ENCODE assay signal across 28 cellular contexts in genomic region chr4:174494731-174495130, GRCh38. TPM values are rescaled to one million over a fixed set of nuclear protein-coding genes. Genes with fewer than 3 reads are reported as not detected.
DNase-seq lines count a peak whose midpoint lies in the region; ATAC-seq, FAIRE-seq and TF ChIP-seq lines count a peak whose summit lies in the region.
"Had no signal": no experiment of that assay in that cellular context is flagged by ENCODE, and none has a peak within 500 bp of the region (broad histone marks: within the 10 kb centered on the region; RNA-seq: fewer than 3 reads in every experiment).

No MANE protein-coding gene starts in this region.

- H3K9me1 ChIP-seq in K562 (ENCODE audit: control insufficient read depth, insufficient read depth, low read length): no peaks in the 10 kb centered on the region

- no peak overlapping the region for H3K27ac ChIP-seq in K562 (ENCODE audit: extremely low read depth, low read depth, low read length)
- H3K27ac ChIP-seq in neural progenitor cell: no peak overlapping the region
- H3K27ac ChIP-seq: BLaER1 treated with 17β-estradiol and CSF1 and Interleukin-3, amounts not matched to agents 10 nM and 100 nM had no signal

- H3K4me3 Mint-ChIP-seq in activated T-cell treated with anti-CD3 and anti-CD28 coated beads, Interleukin-2, amount 50 U/mL, for 24 hours: no peak overlapping the region
- no peak overlapping the region for H3K4me3 Mint-ChIP-seq in neural progenitor cell
- H3K4me3 Mint-ChIP-seq: CD4-positive, alpha-beta T cell had no signal

- no peaks in the 10 kb centered on the region for H3K9me3 Mint-ChIP-seq in activated T-cell treated with anti-CD3 and anti-CD28 coated beads, Interleukin-2, amount 50 U/mL, for 24 hours
- H3K9me3 Mint-ChIP-seq in neural progenitor cell: no peaks in the 10 kb centered on the region
- H3K9me3 Mint-ChIP-seq: CD4-positive, alpha-beta T cell had no signal

- no TSS peak for BruUV-seq in K562 (replicated peaks; lab: Mats Ljungman, UMichigan)

- H2AFZ ChIP-seq in K562 (ENCODE audit: low read depth, low read length) (peak overlapping the region; percentile 8; the same call in 1 of the 2 replicates), neural progenitor cell (replicated peaks) (no peak overlapping the region)

- DNase-seq in activated T-cell treated with anti-CD3 and anti-CD28 coated beads, Interleukin-2, amount 50 U/mL, for 24 hours: no peak
- no peak for DNase-seq in activated T-cell treated with anti-CD3 and anti-CD28 coated beads, Interleukin-2, amount 50 U/mL, for 48 hours
- peak; percentile 7 for DNase-seq in M059J (ENCODE audit: low read depth)
- DNase-seq in K562 (ENCODE audit: extremely low read depth in 1 of 4, low spot score in 3 of 4): no peak
- peak; percentile 11 for DNase-seq in neural progenitor cell (ENCODE audit: low spot score)
- DNase-seq in HPDE6-E6E7 (ENCODE audit: extremely low spot score): no peak
- no peak for DNase-seq in GM10266 (ENCODE audit: extremely low spot score)
- DNase-seq: AML-193; CD4-positive, alpha-beta T cell; DMS53; KG1; NCI-H1048; NCI-H1417; NCI-H1694; NCI-H2081; NCI-H2171 treated with DMSO at 0.1 percent for 48 hours; NCI-H345; NCI-H510A treated with DMSO at 0.1 percent for 48 hours; NCI-H774; SK-N-SH; SW 1271 had no signal

- H3K79me2 ChIP-seq in K562 (ENCODE audit: control insufficient read depth, insufficient read depth, low read length) (no peaks in the 10 kb centered on the region), neural progenitor cell (ENCODE audit: low read depth) (no peaks in the 10 kb centered on the region)

- intact Hi-C loops in K562 (cut with micrococcal nuclease): no loop called here

- H3K9ac ChIP-seq in K562 (ENCODE audit: insufficient read depth in 1 of 2, low read depth in 2 of 2, low read length in 2 of 2): no peak overlapping the region
- H3K9ac ChIP-seq in neural progenitor cell: no peak overlapping the region
- H3K9ac ChIP-seq: BLaER1 treated with 17β-estradiol and CSF1 and Interleukin-3, amounts not matched to agents 10 nM and 100 nM; SK-N-SH had no signal

- H3K27me3 ChIP-seq in K562 (ENCODE audit: control insufficient read depth in 2 of 2, insufficient read depth in 2 of 2, low read length in 2 of 2) (no peaks in the 10 kb centered on the region), neural progenitor cell (no peaks in the 10 kb centered on the region)
- H3K27me3 ChIP-seq: BLaER1 treated with 17β-estradiol and CSF1 and Interleukin-3, amounts not matched to agents 10 nM and 100 nM had no signal

- peaks cover 19% of the 10 kb centered on the region for H3K4me1 Mint-ChIP-seq in activated T-cell treated with anti-CD3 and anti-CD28 coated beads, Interleukin-2, amount 50 U/mL, for 24 hours (ENCODE audit: low read depth)
- peaks cover 15% of the 10 kb centered on the region for H3K4me1 Mint-ChIP-seq in neural progenitor cell

- no peaks in the 10 kb centered on the region for H3K36me3 Mint-ChIP-seq in activated T-cell treated with anti-CD3 and anti-CD28 coated beads, Interleukin-2, amount 50 U/mL, for 24 hours (ENCODE audit: low read depth)
- H3K36me3 Mint-ChIP-seq in neural progenitor cell: no peaks in the 10 kb centered on the region

- in situ Hi-C loops in K562 (cut with MboI): no loop called here

- no peak for TF ChIP-seq EP300 in K562 (IDR thresholded peaks at IDR 0.05; ENCODE audit: low read length)

- H3K4me3 ChIP-seq in K562 (no peak overlapping the region), neural progenitor cell (no peak overlapping the region)
- H3K4me3 ChIP-seq: A549; BLaER1 treated with 17β-estradiol and CSF1 and Interleukin-3, amounts not matched to agents 10 nM and 100 nM had no signal

- FAIRE-seq in K562 (lab: Jason Lieb, UNC): no peak
- FAIRE-seq: A549, HTR-8/SVneo, RCC 7860 had no signal

- peak overlapping the region; percentile 30 for H3K27ac Mint-ChIP-seq in activated T-cell treated with anti-CD3 and anti-CD28 coated beads, Interleukin-2, amount 50 U/mL, for 24 hours
- no peak overlapping the region for H3K27ac Mint-ChIP-seq in neural progenitor cell
- H3K27ac Mint-ChIP-seq: CD4-positive, alpha-beta T cell had no signal

- H3K27me3 Mint-ChIP-seq in activated T-cell treated with anti-CD3 and anti-CD28 coated beads, Interleukin-2, amount 50 U/mL, for 24 hours: no peaks in the 10 kb centered on the region
- peaks cover 3% of the 10 kb centered on the region for H3K27me3 Mint-ChIP-seq in neural progenitor cell (ENCODE audit: insufficient read depth, low read depth)
- H3K27me3 Mint-ChIP-seq: CD4-positive, alpha-beta T cell had no signal

- 44% methylated on average over 3 of the region's 3 CpGs for WGBS in K562 (ENCODE audit: insufficient coverage, low coverage, missing lambda C conversion rate)

- TF ChIP-seq POLR2A in K562 (conservative IDR thresholded peaks at IDR 0.05): no peak

- H4K20me1 ChIP-seq in K562 (replicated peaks; ENCODE audit: control insufficient read depth, insufficient read depth, low read length) (no peaks in the 10 kb centered on the region), neural progenitor cell (ENCODE audit: low read depth) (no peaks in the 10 kb centered on the region)
- H4K20me1 ChIP-seq: BLaER1 treated with 17β-estradiol and CSF1 and Interleukin-3, amounts not matched to agents 10 nM and 100 nM had no signal

- H3K4me1 ChIP-seq in K562 (replicated peaks in 1 of 2; ENCODE audit: control insufficient read depth in 2 of 2, insufficient read depth in 2 of 2, low read length in 2 of 2): no peaks in the 10 kb centered on the region
- H3K4me1 ChIP-seq in neural progenitor cell: peaks cover 8% of the 10 kb centered on the region
- H3K4me1 ChIP-seq: BLaER1 treated with 17β-estradiol and CSF1 and Interleukin-3, amounts not matched to agents 10 nM and 100 nM had no signal

- H3K4me2 ChIP-seq in K562 (ENCODE audit: insufficient read depth, low read length) (no peak overlapping the region), neural progenitor cell (peak overlapping the region; percentile 11)
- H3K4me2 ChIP-seq: A549; BLaER1 treated with 17β-estradiol and CSF1 and Interleukin-3, amounts not matched to agents 10 nM and 100 nM; SK-N-SH had no signal

- POLR2A ChIA-PET in K562 (lab: Yijun Ruan, JAX): no interaction called here

- no peaks in the 10 kb centered on the region for H3K9me3 ChIP-seq in K562 (replicated peaks; ENCODE audit: control insufficient read depth, insufficient read depth, low read depth, low read length)
- no peaks in the 10 kb centered on the region for H3K9me3 ChIP-seq in neural progenitor cell (ENCODE audit: low read depth)
- H3K9me3 ChIP-seq: A549; BLaER1 treated with 17β-estradiol and CSF1 and Interleukin-3, amounts not matched to agents 10 nM and 100 nM; SK-N-SH had no signal

- ATAC-seq in K562 (no peak), GM21447 (IDR thresholded peaks at IDR 0.05; ENCODE audit: unreplicated experiment) (no peak)
- ATAC-seq: A549 had no signal

- TF ChIP-seq CTCF in K562 (IDR thresholded peaks at IDR 0.05 in 2 of 3, conservative IDR thresholded peaks at IDR 0.05 in 1 of 3; ENCODE audit: insufficient read depth in 2 of 3, low read depth in 1 of 3, low read length in 3 of 3): no peak
- TF ChIP-seq CTCF in neural progenitor cell (IDR thresholded peaks at IDR 0.05): no peak
- TF ChIP-seq CTCF in GM10266 (IDR thresholded peaks at IDR 0.05; ENCODE audit: control insufficient read depth, insufficient read depth, low read depth, missing control alignments): no peak

- CTCF ChIA-PET in K562 (lab: Yijun Ruan, JAX; ENCODE audit: low intra/inter-chr PET ratio): no interaction called here

- no peaks in the 10 kb centered on the region for H3K36me3 ChIP-seq in K562 (ENCODE audit: control insufficient read depth, insufficient read depth, low read length)
- no peaks in the 10 kb centered on the region for H3K36me3 ChIP-seq in neural progenitor cell
- H3K36me3 ChIP-seq: BLaER1 treated with 17β-estradiol and CSF1 and Interleukin-3, amounts not matched to agents 10 nM and 100 nM had no signal

- TF ChIP-seq RAD21 in K562 (CRISPR knock-in tag; conservative IDR thresholded peaks at IDR 0.05 in 1 of 2, IDR thresholded peaks at IDR 0.05 in 1 of 2): no peak

- H3F3A ChIP-seq in neural progenitor cell (ENCODE audit: low read depth): no peaks in the 10 kb centered on the region

TF ChIP-seq in K562, 482 proteins besides CTCF, POLR2A, EP300 and RAD21 (continues in another document):
- TF ChIP-seq CBX5 (IDR thresholded peaks at IDR 0.05; ENCODE audit: borderline replicate concordance, low read depth): no peak
- TF ChIP-seq KLF1 (tag; IDR thresholded peaks at IDR 0.05): no peak
- TF ChIP-seq ZNF436 (CRISPR knock-in tag; IDR thresholded peaks at IDR 0.05): no peak
- no peak for TF ChIP-seq HMGN3 (IDR thresholded peaks at IDR 0.05; ENCODE audit: borderline replicate concordance, extremely low read depth, insufficient read length, low read depth, low read length)
- no peak for TF ChIP-seq THAP7 (CRISPR knock-in tag; IDR thresholded peaks at IDR 0.05)
- no peak for TF ChIP-seq ZKSCAN1 (IDR thresholded peaks at IDR 0.05; ENCODE audit: low read depth, low read length)

RNA-seq across cellular contexts. Expression of gene HPGD, which starts 27.6 kb away (rescaled TPM):
- total RNA-seq in M059J (2014; rRNA removed; shearing (Covaris generic)): 2.6 and 3.7 TPM in 2 replicates
- 2.1 and 2.4 TPM in 2 replicates for total RNA-seq in K562 (2011; cell fraction: chromatin; rRNA removed; ENCODE audit: low replicate concordance)
- 0.67 and 1.3 TPM in 2 replicates for total RNA-seq in K562 (2011; cell fraction: nucleolus; rRNA removed)
- total RNA-seq in K562 (2011; cell fraction: nucleoplasm; rRNA removed): 1.5 and 3.7 TPM in 2 replicates
- 4.8 and 4.9 TPM in 2 replicates for total RNA-seq in K562 (2014; rRNA removed)
- 5.1 and 5.5 TPM in 2 replicates for total RNA-seq in K562 (2014; rRNA removed; fragmentation: Illumina TruSeq; extraction: Trizol)
- total RNA-seq in K562 (2015; rRNA removed; fragmentation: Illumina TruSeq; extraction: Trizol): 6.2 and 7.4 TPM in 2 replicates
- 3.3 and 3.5 TPM in 2 replicates for total RNA-seq in K562 (2021)
- 1.4 and 8.6 TPM in 2 replicates for polyA plus RNA-seq in K562 (2011; rRNA removed)
- polyA plus RNA-seq in K562 (2011; cell fraction: cytosol; rRNA removed): 0.55 and 3.3 TPM in 2 replicates
- polyA plus RNA-seq in K562 (2011; cell fraction: nucleus; rRNA removed): 1.2 and 3.2 TPM in 2 replicates
- polyA plus RNA-seq in K562 (2012): 4.3 and 5.9 TPM in 2 replicates
- 3.3 and 4.7 TPM in 2 replicates for polyA plus RNA-seq in K562 (2014; fragmentation: Illumina TruSeq; extraction: Trizol)
- polyA plus RNA-seq in K562 (2014; fragmentation: Nextera tagmentation; extraction: Ambion mirVana): 1 to 10 TPM; 2.3 to 3.2 TPM
- 2.8 and 6.7 TPM in 2 replicates for polyA plus RNA-seq in K562 (2014; rRNA removed)
- 1.5 and 7.7 TPM in 2 replicates for polyA minus RNA-seq in K562 (2011; rRNA and poly(A)+ RNA removed)
- 1.1 TPM in 1 of 2 replicates, not detected in the other for polyA minus RNA-seq in K562 (2011; cell fraction: cytosol; rRNA and poly(A)+ RNA removed)
- polyA minus RNA-seq in K562 (2011; cell fraction: nucleus; rRNA and poly(A)+ RNA removed): 0.56 and 2.3 TPM in 2 replicates
- total RNA-seq in neural progenitor cell (ENCODE audit: low replicate concordance): not detected in 2 replicates
- total RNA-seq: Daoy, G401 had no signal
- polyA plus RNA-seq: SK-N-SH had no signal

Comparison
In these comparisons a context has a peak if more than half of its experiments do, and no peak if none do; other contexts are left out.
1. DNase-seq: peak in M059J (single experiment) and neural progenitor cell (single experiment); none in activated T-cell treated with anti-CD3 and anti-CD28 coated beads, Interleukin-2, amount 50 U/mL, for 24 hours (single experiment), activated T-cell treated with anti-CD3 and anti-CD28 coated beads, Interleukin-2, amount 50 U/mL, for 48 hours (0 of 2), K562 (0 of 4), HPDE6-E6E7 (single experiment) and GM10266 (single experiment).